19 cellular contexts compared by ENCODE assay signal in genomic region chr3:32102289-32102688, GRCh38.
"Had no signal": no experiment of that assay in that cellular context is flagged by ENCODE, and none has a peak within 500 bp of the region (broad histone marks: within the 10 kb centered on the region; RNA-seq: fewer than 3 reads in every experiment).

No MANE protein-coding gene starts in this region.

- DNase-seq: cortex of kidney; effector memory CD8-positive, alpha-beta T cell; erythroblast; esophagus squamous epithelium; foreskin melanocyte; kidney; mucosa of descending colon; naive B cell; right lobe of liver; small intestine; stimulated activated CD4-positive, alpha-beta T cell treated with anti-CD3 and anti-CD28 coated beads, Interleukin-15, amount 100 ng/mL, for 24 hours; stimulated activated CD4-positive, alpha-beta T cell treated with anti-CD3 and anti-CD28 coated beads, Interleukin-2, amount 100 ng/mL, for 48 hours; stimulated activated naive B cell treated with anti-CD40 and anti-IgM and Interleukin-4, amounts not matched to agents 10 μg/mL and 1 μg/mL and 100 μg/mL, for 72 hours; upper lobe of left lung had no signal

- H3K27ac ChIP-seq: esophagus squamous epithelium, neural progenitor cell, parathyroid adenoma, right lobe of liver, thoracic aorta, tibial nerve, upper lobe of left lung had no signal

- H3K9me3 ChIP-seq: right lobe of liver had no signal

- H3K27me3 ChIP-seq: esophagus squamous epithelium, right lobe of liver, tibial nerve, upper lobe of left lung had no signal

- H3K4me1 ChIP-seq: right lobe of liver had no signal

- H3K36me3 ChIP-seq: esophagus squamous epithelium, neural progenitor cell, right lobe of liver, thoracic aorta, tibial nerve, upper lobe of left lung had no signal

- H3K4me3 ChIP-seq: esophagus squamous epithelium, lung, mucosa of descending colon, neural progenitor cell, right lobe of liver, thoracic aorta, tibial nerve, upper lobe of left lung had no signal
